In the genomic region with DNA sequence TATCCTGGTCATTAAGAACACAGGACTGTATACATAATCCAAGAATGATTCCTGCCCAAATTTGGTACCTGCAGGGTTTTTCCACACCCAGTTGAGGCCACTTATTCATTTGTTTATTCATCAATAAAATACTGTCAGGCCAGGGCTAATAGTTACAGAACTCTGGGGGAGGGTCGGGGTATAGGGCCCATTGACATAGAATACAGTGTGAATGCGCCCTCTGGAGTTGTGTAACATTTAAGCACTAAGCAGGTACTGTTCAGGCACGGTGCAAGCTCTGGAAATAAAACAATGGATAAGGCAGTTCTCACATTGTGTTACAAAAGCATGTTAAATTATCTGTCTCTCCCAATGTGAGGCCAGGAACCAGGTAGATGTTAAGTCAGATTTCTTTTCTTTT, we compare ENCODE assay signal across 11 cellular contexts. TPM values are rescaled to one million over a fixed set of nuclear protein-coding genes. Genes with fewer than 3 reads are reported as not detected.
DNase-seq lines count a peak whose midpoint lies in the region; ATAC-seq, FAIRE-seq and TF ChIP-seq lines count a peak whose summit lies in the region.
"Had no signal": no experiment of that assay in that cellular context is flagged by ENCODE, and none has a peak within 500 bp of the region (broad histone marks: within the 10 kb centered on the region; RNA-seq: fewer than 3 reads in every experiment).

No MANE protein-coding gene starts in this region.

- no peak overlapping the region for H3K27ac ChIP-seq in pancreas

- H3K4me1 Mint-ChIP-seq in activated naive CD4-positive, alpha-beta T cell treated with anti-CD3 and anti-CD28 coated beads for 36 hours (ENCODE audit: low read depth): peaks cover 4% of the 10 kb centered on the region
- H3K4me1 Mint-ChIP-seq: activated CD8-positive, alpha-beta memory T cell treated with anti-CD3 and anti-CD28 coated beads, Interleukin-2, amount 10 ng/mL, durations not matched to agents 7 days and 5 days had no signal

- no peaks in the 10 kb centered on the region for H3K27me3 Mint-ChIP-seq in activated naive CD4-positive, alpha-beta T cell treated with anti-CD3 and anti-CD28 coated beads for 36 hours (ENCODE audit: low read depth)
- H3K27me3 Mint-ChIP-seq: activated CD8-positive, alpha-beta memory T cell treated with anti-CD3 and anti-CD28 coated beads, Interleukin-2, amount 10 ng/mL, durations not matched to agents 7 days and 5 days had no signal

- FAIRE-seq in pancreas (lab: Jason Lieb, UNC): no peak

- no peaks in the 10 kb centered on the region for H3K36me3 ChIP-seq in pancreas

- TF ChIP-seq POLR2A in NB4 (IDR thresholded peaks at IDR 0.05; ENCODE audit: extremely low read depth, insufficient read length): no peak

- H3K4me3 ChIP-seq in NB4 (ENCODE audit: low read depth, low read length) (no peak overlapping the region), pancreas (no peak overlapping the region)

- DNase-seq in activated naive CD4-positive, alpha-beta T cell treated with anti-CD3 and anti-CD28 coated beads for 36 hours: peak; percentile 36
- no peak for DNase-seq in activated naive CD4-positive, alpha-beta T cell treated with anti-CD3 and anti-CD28 coated beads, Interleukin-2, amount 50 U/mL, for 16 hours
- DNase-seq in NB4 (ENCODE audit: low read depth) (peak; percentile 25), SHP77 treated with DMSO at 0.1 percent for 48 hours (lab: John Stamatoyannopoulos, UW) (peak; percentile 34), pancreas (no peak), T-helper 2 cell (no peak), AG20443 (ENCODE audit: low spot score) (no peak)
- no peak for DNase-seq in activated CD4-positive, CD25-positive, alpha-beta regulatory T cell treated with anti-CD3 and anti-CD28 coated beads, Interleukin-2, amount 50 U/mL, for 72 hours
- DNase-seq: activated CD8-positive, alpha-beta memory T cell treated with anti-CD3 and anti-CD28 coated beads, Interleukin-2, amount 10 ng/mL, durations not matched to agents 7 days and 5 days; AML-193; cerebellar nuclear complex had no signal

- no peaks in the 10 kb centered on the region for H3K36me3 Mint-ChIP-seq in activated naive CD4-positive, alpha-beta T cell treated with anti-CD3 and anti-CD28 coated beads for 36 hours (ENCODE audit: low read depth)
- H3K36me3 Mint-ChIP-seq: activated CD8-positive, alpha-beta memory T cell treated with anti-CD3 and anti-CD28 coated beads, Interleukin-2, amount 10 ng/mL, durations not matched to agents 7 days and 5 days had no signal

- no peaks in the 10 kb centered on the region for H3K4me1 ChIP-seq in pancreas

- H3K27me3 ChIP-seq in pancreas: no peaks in the 10 kb centered on the region

- no peak overlapping the region for H3K27ac Mint-ChIP-seq in activated naive CD4-positive, alpha-beta T cell treated with anti-CD3 and anti-CD28 coated beads for 36 hours
- H3K27ac Mint-ChIP-seq: activated CD8-positive, alpha-beta memory T cell treated with anti-CD3 and anti-CD28 coated beads, Interleukin-2, amount 10 ng/mL, durations not matched to agents 7 days and 5 days had no signal

- ATAC-seq in pancreas: peak in 3 of 4 donors; percentile 30 to 79 (median 56)
- ATAC-seq: activated CD8-positive, alpha-beta memory T cell treated with anti-CD3 and anti-CD28 coated beads, Interleukin-2, amount 10 ng/mL, durations not matched to agents 7 days and 5 days had no signal

- H3K9me3 ChIP-seq in pancreas: no peaks in the 10 kb centered on the region

- intact Hi-C loops in activated naive CD4-positive, alpha-beta T cell treated with anti-CD3 and anti-CD28 coated beads for 36 hours (cut with micrococcal nuclease): loop anchor here (1.0 to 10.0 kb wide), 5 partner anchors 32 to 1031 kb away; no protein-coding TSS in a partner anchor
- intact Hi-C loops in pancreas (cut with DNase I): no loop called here

- CTCF ChIA-PET in activated naive CD4-positive, alpha-beta T cell treated with anti-CD3 and anti-CD28 coated beads for 36 hours (lab: Charles Lee): no interaction called here

- TF ChIP-seq CTCF in NB4 (IDR thresholded peaks at IDR 0.05; ENCODE audit: low read depth, low read length) (no peak), pancreas (IDR thresholded peaks at IDR 0.05) (no peak)

- WGBS in pancreas, 2 donors: 14 to 17% methylated on average over 3 of the region's 3 CpGs

- no peak overlapping the region for H3K4me3 Mint-ChIP-seq in activated naive CD4-positive, alpha-beta T cell treated with anti-CD3 and anti-CD28 coated beads for 36 hours
- H3K4me3 Mint-ChIP-seq: activated CD8-positive, alpha-beta memory T cell treated with anti-CD3 and anti-CD28 coated beads, Interleukin-2, amount 10 ng/mL, durations not matched to agents 7 days and 5 days had no signal

- H3K9me3 Mint-ChIP-seq in activated naive CD4-positive, alpha-beta T cell treated with anti-CD3 and anti-CD28 coated beads for 36 hours: no peaks in the 10 kb centered on the region

RNA-seq across cellular contexts. Expression of a gene that starts 30.8 kb away (rescaled TPM):
- total RNA-seq in activated naive CD4-positive, alpha-beta T cell treated with anti-CD3 and anti-CD28 coated beads for 36 hours: 10 to 100 TPM; 53.7 to 54.6 TPM
- 10 to 100 TPM; 20.3 to 35.3 (median 26.7) TPM for total RNA-seq in pancreas
- polyA plus RNA-seq in pancreas: 10 to 100 TPM in 1 of 2 donors, 1 to 10 TPM in 1; 6.6 to 17.8 TPM

RNA-seq across cellular contexts. Expression of a gene that starts 53.5 kb away (rescaled TPM):
- total RNA-seq in activated naive CD4-positive, alpha-beta T cell treated with anti-CD3 and anti-CD28 coated beads for 36 hours: 1,000 to 10,000 TPM; 3,793 to 3,917 TPM
- 1,000 to 10,000 TPM in 4 of 6 donors, 100 to 1,000 TPM in 2; 882 to 1,610 (median 1,401) TPM for total RNA-seq in pancreas
- 1,000 to 10,000 TPM; 1,672 to 1,850 TPM for polyA plus RNA-seq in pancreas

Comparison
In these comparisons a context has a peak if more than half of its experiments do, and no peak if none do; other contexts are left out.
1. DNase-seq: peak in activated naive CD4-positive, alpha-beta T cell treated with anti-CD3 and anti-CD28 coated beads for 36 hours (single experiment), NB4 (single experiment) and SHP77 treated with DMSO at 0.1 percent for 48 hours (single experiment); none in activated naive CD4-positive, alpha-beta T cell treated with anti-CD3 and anti-CD28 coated beads, Interleukin-2, amount 50 U/mL, for 16 hours (single experiment), pancreas (0 of 6), activated CD4-positive, CD25-positive, alpha-beta regulatory T cell treated with anti-CD3 and anti-CD28 coated beads, Interleukin-2, amount 50 U/mL, for 72 hours (single experiment), T-helper 2 cell (0 of 5) and AG20443 (single experiment).